8 cellular contexts compared by ENCODE assay signal in the genomic region with DNA sequence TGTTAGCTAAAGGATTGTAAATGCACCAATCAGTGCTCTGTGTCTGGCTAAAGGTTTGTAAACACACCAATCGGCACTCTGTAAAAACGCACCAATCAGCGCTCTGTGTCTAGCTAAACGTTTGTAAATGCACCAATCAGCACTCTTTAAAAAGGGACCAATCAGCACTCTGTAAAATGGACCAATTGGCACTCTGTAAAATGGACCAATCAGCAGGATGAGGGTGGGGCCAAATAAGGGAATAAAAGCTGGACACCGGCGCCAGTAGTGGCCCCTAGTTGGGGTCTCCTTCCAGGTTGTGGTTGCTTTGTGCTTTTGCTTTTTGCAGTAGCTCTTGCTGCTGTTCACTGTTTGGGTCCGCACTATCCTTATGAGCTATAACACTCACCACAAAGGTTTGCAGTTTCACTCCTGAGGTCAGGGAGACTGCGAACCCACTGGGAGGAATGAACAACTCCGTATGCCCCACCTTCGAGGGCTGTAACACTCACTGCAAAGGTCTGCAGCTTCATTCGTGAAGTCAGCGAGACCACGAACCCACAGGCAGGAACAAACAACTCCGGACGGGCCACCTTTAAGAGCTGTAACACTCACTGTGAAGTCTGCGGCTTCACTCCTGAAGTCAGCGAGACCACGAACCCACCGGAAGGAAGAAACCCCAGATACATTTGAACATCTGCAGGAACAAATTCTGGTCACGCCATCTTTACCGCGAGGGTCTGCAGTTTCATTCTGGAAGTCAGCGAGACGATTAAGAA. TPM values are rescaled to one million over a fixed set of nuclear protein-coding genes. Genes with fewer than 3 reads are reported as not detected.
DNase-seq lines count a peak whose midpoint lies in the region; ATAC-seq and TF ChIP-seq lines count a peak whose summit lies in the region.

No MANE protein-coding gene starts in this region.

- intact Hi-C loops in gastrocnemius medialis (cut with DNase I; ENCODE audit: low total_unique reads), result no loop called here

- H3K9ac ChIP-seq in duodenal mucosa (ENCODE audit: low read depth in 1 of 2, low read length in 2 of 2), result peak overlapping the region in 1 of 2 donors; percentile 92

- H3K9me3 ChIP-seq in duodenal mucosa (ENCODE audit: control insufficient read depth in 1 of 2, low read length in 2 of 2) (no peaks in the 10 kb centered on the region), gastrocnemius medialis (no peaks in the 10 kb centered on the region)

- H3K4me3 ChIP-seq in duodenal mucosa (ENCODE audit: low read depth in 1 of 2, low read length in 2 of 2) (peak overlapping the region; percentile 32 to 87), gastrocnemius medialis (peak overlapping the region; percentile 66 to 90 (median 77))

- no peak for TF ChIP-seq CTCF in gastrocnemius medialis (IDR thresholded peaks at IDR 0.05 in 4 of 5, conservative IDR thresholded peaks at IDR 0.05 in 1 of 5)

- DNase-seq in DMS53 (lab: John Stamatoyannopoulos, UW) (peak; percentile 2), DMS53 treated with DMSO at 0.1 percent for 48 hours (lab: John Stamatoyannopoulos, UW; ENCODE audit: unreplicated experiment) (no peak), gastrocnemius medialis (peak in 1 of 2 donors; percentile 35), putamen (ENCODE audit: low spot score) (no peak), EL (no peak)
- DNase-seq in activated CD4-positive, alpha-beta T cell treated with anti-CD3 and anti-CD28 coated beads for 1 hour, result peak; percentile 39

- H3K4me1 ChIP-seq in duodenal mucosa (ENCODE audit: control insufficient read depth in 1 of 2, insufficient read depth in 2 of 2, low read length in 2 of 2) (peaks cover 20 to 24% of the 10 kb centered on the region in 2 donors), gastrocnemius medialis (peaks cover 17 to 31% of the 10 kb centered on the region in 2 donors)

- in situ Hi-C loops in gastrocnemius medialis (cut with MboI; ENCODE audit: low sequenced_read_pairs in 4 of 4), result no loop called here

- peak; percentile 47 for ATAC-seq in HG03159 (IDR thresholded peaks at IDR 0.05; ENCODE audit: unreplicated experiment)
- no peak for ATAC-seq in gastrocnemius medialis

- H3K27ac ChIP-seq in duodenal mucosa (ENCODE audit: low read depth, low read length) (no peak overlapping the region), gastrocnemius medialis (peak overlapping the region; percentile 81 to 96 (median 95))

- H3K27me3 ChIP-seq in duodenal mucosa (ENCODE audit: control insufficient read depth in 1 of 2, insufficient read depth in 2 of 2, low read length in 2 of 2) (no peaks in the 10 kb centered on the region), gastrocnemius medialis (no peaks in the 10 kb centered on the region)

- H3K36me3 ChIP-seq in duodenal mucosa (ENCODE audit: control insufficient read depth in 1 of 2, insufficient read depth in 2 of 2, low read length in 2 of 2) (no peaks in the 10 kb centered on the region), gastrocnemius medialis (no peaks in the 10 kb centered on the region)

- TF ChIP-seq POLR2A in gastrocnemius medialis (IDR thresholded peaks at IDR 0.05), result no peak

RNA-seq across cellular contexts. Expression of a gene that starts 1.1 kb away (rescaled TPM):
- 100 to 1,000 TPM in 1 of 4 donors, 10 to 100 TPM in 3; 64.3 to 106 (median 73.2) TPM for total RNA-seq in gastrocnemius medialis

Comparison
In these comparisons a context has a peak if more than half of its experiments do, and no peak if none do; other contexts are left out.
1. DNase-seq: peak in DMS53 (single experiment) and activated CD4-positive, alpha-beta T cell treated with anti-CD3 and anti-CD28 coated beads for 1 hour (single experiment); none in DMS53 treated with DMSO at 0.1 percent for 48 hours (single experiment), putamen (single experiment) and EL (single experiment).